Comparison of ENCODE assay signal across 18 cellular contexts in genomic region chr2:241545113-241545512, GRCh38. TPM values are rescaled to one million over a fixed set of nuclear protein-coding genes. Genes with fewer than 3 reads are reported as not detected.
A peak's percentile ranks its signal among the peaks of the same experiment; 100 is the strongest.
DNase-seq lines count a peak whose midpoint lies in the region; ATAC-seq and TF ChIP-seq lines count a peak whose summit lies in the region.
"Had no signal": no experiment of that assay in that cellular context is flagged by ENCODE, and none has a peak within 500 bp of the region (broad histone marks: within the 10 kb centered on the region; RNA-seq: fewer than 3 reads in every experiment).

No MANE protein-coding gene starts in this region.

- H3K9me3 Mint-ChIP-seq in chondrocyte (ENCODE audit: low read depth) (no peaks in the 10 kb centered on the region), Caco-2 (ENCODE audit: unreplicated experiment) (no peaks in the 10 kb centered on the region)
- no peaks in the 10 kb centered on the region for H3K9me3 Mint-ChIP-seq in activated T-cell treated with anti-CD3 and anti-CD28 coated beads, Interleukin-2, amount 50 U/mL, for 4 hours
- H3K9me3 Mint-ChIP-seq: immature natural killer cell had no signal

- BruUV-seq in IMR-90 (replicated peaks; lab: Mats Ljungman, UMichigan) (no TSS peak), Caco-2 (replicated peaks; lab: Mats Ljungman, UMichigan) (no TSS peak)

- in situ Hi-C loops in IMR-90 (cut with MboI; ENCODE audit: low sequenced_read_pairs) = no loop called here

- peak overlapping the region; percentile 70 for H3K56ac ChIP-seq in IMR-90 (ENCODE audit: extremely low read depth, insufficient read depth, low read length)

- no peaks in the 10 kb centered on the region for H3K79me2 ChIP-seq in SK-N-SH (ENCODE audit: insufficient read depth)
- H3K79me2 ChIP-seq: parathyroid adenoma had no signal

- peaks cover 40% of the 10 kb centered on the region for H3K4me1 ChIP-seq in IMR-90 (ENCODE audit: control insufficient read depth, insufficient read depth, low read length)
- H3K4me1 ChIP-seq in SK-N-SH (ENCODE audit: control insufficient read depth in 1 of 2, insufficient read depth in 2 of 2, low read depth in 1 of 2, low read length in 1 of 2) = peaks cover 4 to 11% of the 10 kb centered on the region in 2 experiments; a peak in 2 of 4 replicates
- peaks cover 26% of the 10 kb centered on the region for H3K4me1 ChIP-seq in Caco-2

- H2BK120ac ChIP-seq in IMR-90 (ENCODE audit: low read depth, low read length) = peak overlapping the region; percentile 98

- H3K27ac Mint-ChIP-seq in chondrocyte (ENCODE audit: unreplicated experiment) (no peak overlapping the region), Caco-2 (ENCODE audit: unreplicated experiment) (no peak overlapping the region)
- H3K27ac Mint-ChIP-seq: immature natural killer cell had no signal

- peak overlapping the region; percentile 23 for H3K4me3 ChIP-seq in IMR-90 (ENCODE audit: insufficient read depth, low read depth, low read length)
- H3K4me3 ChIP-seq in SK-N-SH (ENCODE audit: low read depth in 2 of 2, low read length in 1 of 2) = no peak overlapping the region
- no peak overlapping the region for H3K4me3 ChIP-seq in Caco-2 (ENCODE audit: low read depth, low read length)
- H3K4me3 ChIP-seq: BLaER1 treated with 17β-estradiol and CSF1 and Interleukin-3, amounts not matched to agents 10 nM and 100 nM had no signal

- peak overlapping the region; percentile 99 for H2AK5ac ChIP-seq in IMR-90 (ENCODE audit: low read depth, low read length)

- H3K27ac ChIP-seq in IMR-90 (ENCODE audit: insufficient read depth, low read length) = peak overlapping the region; percentile 66
- no peak overlapping the region for H3K27ac ChIP-seq in SK-N-SH (ENCODE audit: low read depth in 2 of 2, low read length in 1 of 2)
- H3K27ac ChIP-seq: BLaER1 treated with 17β-estradiol and CSF1 and Interleukin-3, amounts not matched to agents 10 nM and 100 nM; KMS-11; parathyroid adenoma had no signal

- peaks cover 28% of the 10 kb centered on the region for H3K9me1 ChIP-seq in IMR-90 (ENCODE audit: insufficient read depth, low read length)

- WGBS in IMR-90 (ENCODE audit: extremely low coverage in 2 of 2, insufficient read length in 1 of 2), 2 experiments = 2% methylated on average over 7 of the region's 10 CpGs; no CpG with 5 or more reads in 1 of the 2 experiments
- 76% methylated on average over 10 of the region's 10 CpGs for WGBS in SK-N-SH (ENCODE audit: low lambda C conversion rate)

- peak overlapping the region; percentile 87 for H2BK5ac ChIP-seq in IMR-90 (ENCODE audit: low read depth, low read length, poor library complexity, severe bottlenecking)

- H3K79me1 ChIP-seq in IMR-90 (ENCODE audit: low read depth in 1 of 2, low read length in 2 of 2) = peaks cover 4 to 28% of the 10 kb centered on the region in 2 experiments; a peak in 2 of 4 replicates

- H3K4ac ChIP-seq in IMR-90 (ENCODE audit: low read depth, low read length) = peak overlapping the region; percentile 97

- H3K4me2 ChIP-seq in IMR-90 (ENCODE audit: low read depth, low read length) (peak overlapping the region; percentile 89), SK-N-SH (no peak overlapping the region)
- H3K4me2 ChIP-seq: BLaER1 treated with 17β-estradiol and CSF1 and Interleukin-3, amounts not matched to agents 10 nM and 100 nM; KMS-11 had no signal

- H3F3A ChIP-seq in SK-N-SH (replicated peaks; ENCODE audit: insufficient read depth) = peaks cover 6% of the 10 kb centered on the region

- H3K18ac ChIP-seq in IMR-90 (ENCODE audit: low read depth, low read length) = peak overlapping the region; percentile 93

- peaks cover 9% of the 10 kb centered on the region; the same call in 1 of the 2 replicates for H3K27me3 ChIP-seq in IMR-90 (ENCODE audit: control insufficient read depth, insufficient read depth, low read length)
- H3K27me3 ChIP-seq in SK-N-SH (ENCODE audit: insufficient read depth) = peaks cover 18% of the 10 kb centered on the region; the same call in 1 of the 2 replicates
- H3K27me3 ChIP-seq in Caco-2 (replicated peaks; ENCODE audit: control insufficient read depth, insufficient read depth, low read length) = no peaks in the 10 kb centered on the region

- H3K9me3 ChIP-seq in IMR-90 (ENCODE audit: control insufficient read depth, insufficient read depth, low read length) (no peaks in the 10 kb centered on the region), SK-N-SH (no peaks in the 10 kb centered on the region), Caco-2 (no peaks in the 10 kb centered on the region)
- H3K9me3 ChIP-seq: BLaER1 treated with 17β-estradiol and CSF1 and Interleukin-3, amounts not matched to agents 10 nM and 100 nM had no signal

- peak overlapping the region; percentile 98 for H2AK9ac ChIP-seq in IMR-90 (replicated peaks; ENCODE audit: low read depth, low read length, poor library complexity)

- peak; percentile 36 for ATAC-seq in IMR-90 (ENCODE audit: low read depth)
- ATAC-seq in activated T-cell treated with anti-CD3 and anti-CD28 coated beads, Interleukin-2, amount 50 U/mL, for 4 hours = no peak

- H4K5ac ChIP-seq in IMR-90 (ENCODE audit: low read depth, low read length) = peak overlapping the region; percentile 89

- TF ChIP-seq CTCF in IMR-90 (conservative IDR thresholded peaks at IDR 0.05; ENCODE audit: low read depth, low read length) (no peak), chondrocyte (IDR thresholded peaks at IDR 0.05) (no peak), SK-N-SH (IDR thresholded peaks at IDR 0.05) (no peak), Caco-2 (IDR thresholded peaks at IDR 0.05; ENCODE audit: insufficient read depth in 1 of 2, low read depth in 1 of 2, low read length in 1 of 2, severe bottlenecking in 1 of 2, unreplicated experiment in 1 of 2) (no peak)

- H3K4me3 Mint-ChIP-seq in chondrocyte (ENCODE audit: unreplicated experiment) (no peak overlapping the region), Caco-2 (ENCODE audit: unreplicated experiment) (no peak overlapping the region)
- H3K4me3 Mint-ChIP-seq in activated T-cell treated with anti-CD3 and anti-CD28 coated beads, Interleukin-2, amount 50 U/mL, for 4 hours = no peak overlapping the region
- H3K4me3 Mint-ChIP-seq: immature natural killer cell had no signal

- peak overlapping the region; percentile 67 for H3K9ac ChIP-seq in IMR-90 (ENCODE audit: low read depth, low read length)
- H3K9ac ChIP-seq in SK-N-SH = no peak overlapping the region
- H3K9ac ChIP-seq: BLaER1 treated with 17β-estradiol and CSF1 and Interleukin-3, amounts not matched to agents 10 nM and 100 nM; KMS-11; parathyroid adenoma had no signal

- H2BK15ac ChIP-seq in IMR-90 (ENCODE audit: low read depth, low read length) = peak overlapping the region; percentile 99; the same call in 2 of the 3 replicates

- DNase-seq in Daoy (ENCODE audit: low read depth) (peak; percentile 87), IMR-90 (peak; percentile 70), chondrocyte (ENCODE audit: low spot score) (peak; percentile 35), kidney tubule cell (ENCODE audit: low spot score) (peak; percentile 39), SK-N-SH (no peak), Caco-2 (no peak), ureter (ENCODE audit: low spot score) (no peak)
- no peak for DNase-seq in activated T-cell treated with anti-CD3 and anti-CD28 coated beads, Interleukin-2, amount 50 U/mL, for 4 hours
- DNase-seq: aorta; DMS79 treated with DMSO at 0.1 percent for 48 hours; effector CD4-positive, alpha-beta T cell; immature natural killer cell; NCI-H1436 treated with DMSO at 0.1 percent for 48 hours; NCI-H446 treated with DMSO at 0.1 percent for 48 hours; stimulated activated naive CD4-positive, alpha-beta T cell treated with Interleukin-2 at 50 U/mL for 16 hours had no signal

- no peak for TF ChIP-seq POLR2A in IMR-90 (IDR thresholded peaks at IDR 0.05; ENCODE audit: low read depth, low read length)

- peaks cover under 1% of the 10 kb centered on the region; the same call in 1 of the 2 replicates for H4K20me1 ChIP-seq in IMR-90 (ENCODE audit: insufficient read depth, low read length)
- H4K20me1 ChIP-seq in SK-N-SH (ENCODE audit: insufficient read depth) = no peaks in the 10 kb centered on the region
- H4K20me1 ChIP-seq: BLaER1 treated with 17β-estradiol and CSF1 and Interleukin-3, amounts not matched to agents 10 nM and 100 nM had no signal

- H3K36me3 ChIP-seq in IMR-90 (ENCODE audit: control insufficient read depth, insufficient read depth, low read length) (no peaks in the 10 kb centered on the region), SK-N-SH (replicated peaks in 1 of 2; ENCODE audit: control insufficient read depth in 1 of 2, insufficient read depth in 2 of 2, low read length in 1 of 2) (no peaks in the 10 kb centered on the region), Caco-2 (ENCODE audit: control insufficient read depth, insufficient read depth, low read length) (no peaks in the 10 kb centered on the region)
- H3K36me3 ChIP-seq: BLaER1 treated with 17β-estradiol and CSF1 and Interleukin-3, amounts not matched to agents 10 nM and 100 nM had no signal

- H2AFZ ChIP-seq in IMR-90 (replicated peaks; ENCODE audit: low read length, poor library complexity) (peak overlapping the region; percentile 90), SK-N-SH (ENCODE audit: low read depth) (no peak overlapping the region)
- H2AFZ ChIP-seq: parathyroid adenoma had no signal

- CTCF ChIA-PET in IMR-90 (lab: Yijun Ruan, JAX) = no interaction called here
- CTCF ChIA-PET in SK-N-SH (lab: Yijun Ruan, JAX) = interaction anchor here (0.8 to 1.3 kb wide), 3 partner anchors 10 to 53 kb away, joined by 3 to 4 read pairs (median 3); no protein-coding TSS in a partner anchor
- CTCF ChIA-PET in Caco-2 (lab: Charles Lee) = no interaction called here

- TF ChIP-seq RAD21 in IMR-90 (IDR thresholded peaks at IDR 0.05; ENCODE audit: low read length) (no peak), SK-N-SH (IDR thresholded peaks at IDR 0.05; ENCODE audit: low read length) (no peak)

- H3K4me1 Mint-ChIP-seq in chondrocyte (ENCODE audit: low read depth) = peaks cover 16% of the 10 kb centered on the region
- H3K4me1 Mint-ChIP-seq in activated T-cell treated with anti-CD3 and anti-CD28 coated beads, Interleukin-2, amount 50 U/mL, for 4 hours (ENCODE audit: low read depth) = peaks cover 3% of the 10 kb centered on the region
- no peaks in the 10 kb centered on the region for H3K4me1 Mint-ChIP-seq in Caco-2 (ENCODE audit: low read depth, unreplicated experiment)

- H3K36me3 Mint-ChIP-seq in chondrocyte (ENCODE audit: low read depth) (no peaks in the 10 kb centered on the region), Caco-2 (ENCODE audit: insufficient read depth, unreplicated experiment) (no peaks in the 10 kb centered on the region)
- no peaks in the 10 kb centered on the region for H3K36me3 Mint-ChIP-seq in activated T-cell treated with anti-CD3 and anti-CD28 coated beads, Interleukin-2, amount 50 U/mL, for 4 hours (ENCODE audit: insufficient read depth)

- H3K27me3 Mint-ChIP-seq in chondrocyte (ENCODE audit: low read depth) (no peaks in the 10 kb centered on the region), Caco-2 (ENCODE audit: insufficient read depth, unreplicated experiment) (no peaks in the 10 kb centered on the region)
- H3K27me3 Mint-ChIP-seq in activated T-cell treated with anti-CD3 and anti-CD28 coated beads, Interleukin-2, amount 50 U/mL, for 4 hours (ENCODE audit: low read depth) = peaks cover 26% of the 10 kb centered on the region

- peak overlapping the region; percentile 88 for H3K23ac ChIP-seq in IMR-90 (ENCODE audit: low read depth, low read length)

- H3K9me2 ChIP-seq in SK-N-SH = no peaks in the 10 kb centered on the region

- intact Hi-C loops in IMR-90 (cut with micrococcal nuclease) (no loop called here), Caco-2 (cut with micrococcal nuclease; ENCODE audit: unreplicated experiment) (loop anchor here (5.0 kb wide), 1 partner anchor 38 kb away; the partner anchor contains the start of gene STK25)

- H4K8ac ChIP-seq in IMR-90 (ENCODE audit: low read depth in 2 of 2, low read length in 2 of 2) = peak overlapping the region; percentile 85 to 86

- H3K14ac ChIP-seq in IMR-90 (replicated peaks; ENCODE audit: low read depth, low read length) = peak overlapping the region; percentile 94

- TF ChIP-seq EP300 in SK-N-SH (IDR thresholded peaks at IDR 0.05; ENCODE audit: borderline replicate concordance in 1 of 2, low read depth in 1 of 2, low read length in 1 of 2) = no peak

- POLR2A ChIA-PET in IMR-90 (lab: Charles Lee; ENCODE audit: unreplicated experiment) = no interaction called here
- POLR2A ChIA-PET in SK-N-SH (lab: Yijun Ruan, JAX) = no interaction called here
- POLR2A ChIA-PET in Caco-2 (lab: Charles Lee) = no interaction called here

- H2BK20ac ChIP-seq in IMR-90 (ENCODE audit: low read depth, low read length) = peak overlapping the region; percentile 98

- dilution Hi-C loops in IMR-90 (cut with HindIII; ENCODE audit: low sequenced_read_pairs, unreplicated experiment) = no loop called here

- H4K91ac ChIP-seq in IMR-90 (ENCODE audit: insufficient read depth, low read depth, low read length) = peak overlapping the region; percentile 86

RNA-seq across cellular contexts. Expression of gene BOK, which starts 13.4 kb away (rescaled TPM):
- 3.3 and 4.6 TPM in 2 replicates for total RNA-seq in Daoy (2014; rRNA removed; shearing (Covaris generic))
- 13.3 and 15.8 TPM in 2 replicates for total RNA-seq in IMR-90 (2012; rRNA removed)
- 34.4 and 37.4 TPM in 2 replicates for polyA plus RNA-seq in IMR-90 (2012; rRNA removed)
- polyA plus RNA-seq in IMR-90 (2012; cell fraction: cytosol; rRNA removed) = 28.7 and 58.2 TPM in 2 replicates
- 40.1 and 75.2 TPM in 2 replicates for polyA plus RNA-seq in IMR-90 (2012; cell fraction: nucleus; rRNA removed; ENCODE audit: low replicate concordance)
- 28.5 to 46.8 TPM (median 44.6 TPM) in 3 replicates for total RNA-seq in chondrocyte
- total RNA-seq in activated T-cell treated with anti-CD3 and anti-CD28 coated beads, Interleukin-2, amount 50 U/mL, for 4 hours = under 1 TPM; 0.15 to 0.19 (median 0.16) TPM
- 1.7 and 1.9 TPM in 2 replicates for polyA plus RNA-seq in SK-N-SH (2012; rRNA removed)
- 0.62 and 1.3 TPM in 2 replicates for polyA plus RNA-seq in SK-N-SH (2012; cell fraction: cytosol; rRNA removed)
- polyA plus RNA-seq in SK-N-SH (2012; cell fraction: nucleus; rRNA removed) = 2.8 and 3.1 TPM in 2 replicates
- 18.0 and 18.6 TPM in 2 replicates for total RNA-seq in Caco-2 (2022)
- total RNA-seq in ureter = 16.0 TPM

RNA-seq across cellular contexts. Expression of gene STK25, which starts 36.7 kb away (rescaled TPM):
- 118 and 127 TPM in 2 replicates for total RNA-seq in Daoy (2014; rRNA removed; shearing (Covaris generic))
- total RNA-seq in IMR-90 (2012; rRNA removed) (203 and 258 TPM in 2 replicates), chondrocyte (158 to 174 TPM (median 169 TPM) in 3 replicates), Caco-2 (2022) (92.6 and 101 TPM in 2 replicates), ureter (166 TPM)
- polyA plus RNA-seq in IMR-90 (2012; rRNA removed) (392 and 417 TPM in 2 replicates), SK-N-SH (2012; rRNA removed) (236 and 268 TPM in 2 replicates)
- polyA plus RNA-seq in IMR-90 (2012; cell fraction: cytosol; rRNA removed) = 289 and 326 TPM in 2 replicates
- polyA plus RNA-seq in IMR-90 (2012; cell fraction: nucleus; rRNA removed; ENCODE audit: low replicate concordance) = 774 and 1,419 TPM in 2 replicates
- 100 to 1,000 TPM in 2 of 3 donors, 10 to 100 TPM in 1; 97.1 to 104 (median 100) TPM for total RNA-seq in activated T-cell treated with anti-CD3 and anti-CD28 coated beads, Interleukin-2, amount 50 U/mL, for 4 hours
- 94.5 and 143 TPM in 2 replicates for polyA plus RNA-seq in SK-N-SH (2012; cell fraction: cytosol; rRNA removed)
- 855 and 923 TPM in 2 replicates for polyA plus RNA-seq in SK-N-SH (2012; cell fraction: nucleus; rRNA removed)

Comparison
In these comparisons a context has a peak if more than half of its experiments do, and no peak if none do; other contexts are left out.
1. DNase-seq: peak in Daoy (single experiment), IMR-90 (single experiment), chondrocyte (single experiment) and kidney tubule cell (single experiment); none in activated T-cell treated with anti-CD3 and anti-CD28 coated beads, Interleukin-2, amount 50 U/mL, for 4 hours (single experiment), SK-N-SH (single experiment), Caco-2 (0 of 2) and ureter (single experiment).